ENCODE assay signal across 1 cellular context in genomic region chr12:2641761-2642160, GRCh38.
TF ChIP-seq lines count a peak whose summit lies in the region.

No MANE protein-coding gene starts in this region.

TF ChIP-seq in WTC11, 78 proteins besides CTCF, POLR2A, EP300 and RAD21 (continued from another document):
- TF ChIP-seq, protein P1, sequence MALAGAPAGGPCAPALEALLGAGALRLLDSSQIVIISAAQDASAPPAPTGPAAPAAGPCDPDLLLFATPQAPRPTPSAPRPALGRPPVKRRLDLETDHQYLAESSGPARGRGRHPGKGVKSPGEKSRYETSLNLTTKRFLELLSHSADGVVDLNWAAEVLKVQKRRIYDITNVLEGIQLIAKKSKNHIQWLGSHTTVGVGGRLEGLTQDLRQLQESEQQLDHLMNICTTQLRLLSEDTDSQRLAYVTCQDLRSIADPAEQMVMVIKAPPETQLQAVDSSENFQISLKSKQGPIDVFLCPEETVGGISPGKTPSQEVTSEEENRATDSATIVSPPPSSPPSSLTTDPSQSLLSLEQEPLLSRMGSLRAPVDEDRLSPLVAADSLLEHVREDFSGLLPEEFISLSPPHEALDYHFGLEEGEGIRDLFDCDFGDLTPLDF (CRISPR knock-in tag; IDR thresholded peaks at IDR 0.05) = no peak
- TF ChIP-seq ZNF263 (CRISPR knock-in tag; IDR thresholded peaks at IDR 0.05; ENCODE audit: low read depth) = no peak
